ENCODE assay signal across 26 cellular contexts in the genomic region with DNA sequence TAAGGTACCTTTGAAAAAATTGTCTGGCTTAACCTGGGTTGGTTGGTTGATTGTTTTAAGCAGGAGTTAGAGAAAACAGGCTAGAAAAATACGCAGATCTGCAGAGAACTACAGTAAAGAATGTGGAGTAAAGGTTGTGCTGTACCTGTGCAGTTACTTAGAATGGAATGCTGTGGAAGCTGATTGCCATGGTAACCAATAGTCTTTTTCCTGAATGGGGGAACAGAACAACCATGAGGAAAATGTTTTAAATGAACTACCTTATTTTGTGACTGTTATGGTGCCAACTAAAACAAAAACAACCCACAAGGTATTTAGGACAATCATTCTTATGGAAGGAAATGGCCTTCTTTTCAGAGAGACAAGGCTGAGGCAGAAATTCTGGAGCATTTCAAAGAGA. TPM values are rescaled to one million over a fixed set of nuclear protein-coding genes. Genes with fewer than 3 reads are reported as not detected.
DNase-seq lines count a peak whose midpoint lies in the region; ATAC-seq and TF ChIP-seq lines count a peak whose summit lies in the region.
"Had no signal": no experiment of that assay in that cellular context is flagged by ENCODE, and none has a peak within 500 bp of the region (broad histone marks: within the 10 kb centered on the region; RNA-seq: fewer than 3 reads in every experiment).

No MANE protein-coding gene starts in this region.

- DNase-seq in activated naive CD8-positive, alpha-beta T cell treated with anti-CD3 and anti-CD28 coated beads for 36 hours = no peak
- DNase-seq in astrocyte of the cerebellum (ENCODE audit: low read depth) = peak; percentile 34
- DNase-seq in thyroid gland = no peak
- no peak for DNase-seq in HAP-1 (ENCODE audit: low spot score in 2 of 2)
- DNase-seq in activated T-cell treated with anti-CD3 and anti-CD28 coated beads, Interleukin-2, amount 50 U/mL, for 4 hours = no peak
- no peak for DNase-seq in D341Med (ENCODE audit: low spot score)
- DNase-seq: activated CD4-positive, alpha-beta T cell treated with anti-CD3 and anti-CD28 coated beads for 4 hours; activated CD8-positive, alpha-beta T cell treated with anti-CD3 and anti-CD28 coated beads, Interleukin-2, amount 10 ng/mL, durations not matched to agents 7 days and 5 days; activated gamma-delta T cell treated with Interleukin-2 at 50 U/mL for 16 hours; activated naive CD8-positive, alpha-beta T cell treated with anti-CD3 and anti-CD28 coated beads, Interleukin-2, amount 50 U/mL, for 24 hours; glutamatergic neuron; H9; NCI-H1092; NCI-H1694 treated with DMSO at 0.1 percent for 48 hours; NCI-H2171 treated with DMSO at 0.1 percent for 48 hours; NCI-H510A; nephron progenitor cell; retina; small intestine; stimulated activated naive CD4-positive, alpha-beta T cell treated with Interleukin-2 at 50 U/mL for 16 hours; uterus had no signal

- 25 to 44% methylated on average over 1 of the region's 1 CpG for WGBS in thyroid gland, 2 donors

- peaks cover 18% of the 10 kb centered on the region for H3K4me1 Mint-ChIP-seq in activated naive CD8-positive, alpha-beta T cell (ENCODE audit: low read depth)
- H3K4me1 Mint-ChIP-seq in activated naive CD8-positive, alpha-beta T cell treated with anti-CD3 and anti-CD28 coated beads for 36 hours = peaks cover 18% of the 10 kb centered on the region
- peaks cover 12% of the 10 kb centered on the region for H3K4me1 Mint-ChIP-seq in activated T-cell treated with anti-CD3 and anti-CD28 coated beads, Interleukin-2, amount 50 U/mL, for 4 hours (ENCODE audit: low read depth)

- H3K4me1 ChIP-seq in thyroid gland = peaks cover 20 to 37% of the 10 kb centered on the region in 2 donors
- peaks cover 5% of the 10 kb centered on the region for H3K4me1 ChIP-seq in HAP-1
- H3K4me1 ChIP-seq: uterus had no signal

- H3K36me3 ChIP-seq in thyroid gland (no peaks in the 10 kb centered on the region), HAP-1 (replicated peaks) (no peaks in the 10 kb centered on the region)
- H3K36me3 ChIP-seq: suprapubic skin, uterus had no signal

- H3K4me3 ChIP-seq in astrocyte of the cerebellum (ENCODE audit: low read depth, low read length) (no peak overlapping the region), thyroid gland (replicated peaks in 1 of 3) (no peak overlapping the region), HAP-1 (no peak overlapping the region)
- H3K4me3 ChIP-seq: suprapubic skin, uterus had no signal

- intact Hi-C loops in thyroid gland (cut with DNase I) = no loop called here

- peak overlapping the region; percentile 16 for H3K27ac ChIP-seq in layer of hippocampus (ENCODE audit: low read depth, low read length)
- peak overlapping the region; percentile 33 to 94 (median 79) for H3K27ac ChIP-seq in thyroid gland
- H3K27ac ChIP-seq: suprapubic skin, uterus had no signal

- no peaks in the 10 kb centered on the region for H3K36me3 Mint-ChIP-seq in activated naive CD8-positive, alpha-beta T cell
- H3K36me3 Mint-ChIP-seq in activated naive CD8-positive, alpha-beta T cell treated with anti-CD3 and anti-CD28 coated beads for 36 hours = no peaks in the 10 kb centered on the region
- no peaks in the 10 kb centered on the region for H3K36me3 Mint-ChIP-seq in activated T-cell treated with anti-CD3 and anti-CD28 coated beads, Interleukin-2, amount 50 U/mL, for 4 hours (ENCODE audit: insufficient read depth)

- TF ChIP-seq CTCF in astrocyte of the cerebellum (IDR thresholded peaks at IDR 0.05; ENCODE audit: low read depth, low read length, missing control alignments) (no peak), thyroid gland (IDR thresholded peaks at IDR 0.05) (no peak)

- TF ChIP-seq POLR2A in thyroid gland (IDR thresholded peaks at IDR 0.05) = no peak

- no peaks in the 10 kb centered on the region for H3K9me3 ChIP-seq in thyroid gland
- H3K9me3 ChIP-seq in HAP-1 = no peaks in the 10 kb centered on the region
- H3K9me3 ChIP-seq: suprapubic skin, uterus had no signal

- H3K9me3 Mint-ChIP-seq in activated naive CD8-positive, alpha-beta T cell (ENCODE audit: low read depth) = no peaks in the 10 kb centered on the region
- H3K9me3 Mint-ChIP-seq in activated naive CD8-positive, alpha-beta T cell treated with anti-CD3 and anti-CD28 coated beads for 36 hours = peaks cover 2% of the 10 kb centered on the region
- H3K9me3 Mint-ChIP-seq in activated T-cell treated with anti-CD3 and anti-CD28 coated beads, Interleukin-2, amount 50 U/mL, for 4 hours = no peaks in the 10 kb centered on the region
- H3K9me3 Mint-ChIP-seq: activated naive CD8-positive, alpha-beta T cell treated with anti-CD3 and anti-CD28 coated beads, Interleukin-2, amount 50 U/mL, for 24 hours; dendritic cell treated with granulocyte-macrophage colony-stimulating factor and Interleukin-4, amounts not matched to agents 40 ng/mL and 50 ng/mL, for 4 days; H9; nephron progenitor cell; T-helper 2 cell treated with Interferon-gamma antibody and Interleukin-4, amounts not matched to agents 5 μg/mL and 100 μg/mL, for 36 hours had no signal

- peak overlapping the region; percentile 30 for H3K27ac Mint-ChIP-seq in activated naive CD8-positive, alpha-beta T cell
- H3K27ac Mint-ChIP-seq in activated naive CD8-positive, alpha-beta T cell treated with anti-CD3 and anti-CD28 coated beads for 36 hours = no peak overlapping the region
- H3K27ac Mint-ChIP-seq: activated CD8-positive, alpha-beta T cell treated with anti-CD3 and anti-CD28 coated beads, Interleukin-2, amount 10 ng/mL, durations not matched to agents 7 days and 5 days; activated naive CD8-positive, alpha-beta T cell treated with anti-CD3 and anti-CD28 coated beads, Interleukin-2, amount 50 U/mL, for 24 hours; dendritic cell treated with granulocyte-macrophage colony-stimulating factor and Interleukin-4, amounts not matched to agents 40 ng/mL and 50 ng/mL, for 4 days; H9; nephron progenitor cell; T-helper 2 cell treated with Interferon-gamma antibody and Interleukin-4, amounts not matched to agents 5 μg/mL and 100 μg/mL, for 36 hours had no signal

- in situ Hi-C loops in astrocyte of the cerebellum (cut with HindIII; ENCODE audit: low sequenced_read_pairs) = no loop called here
- in situ Hi-C loops in HAP-1 (cut with MboI; ENCODE audit: low sequenced_read_pairs) = no loop called here

- no peak for ATAC-seq in activated T-cell treated with anti-CD3 and anti-CD28 coated beads, Interleukin-2, amount 50 U/mL, for 4 hours
- ATAC-seq: activated CD8-positive, alpha-beta T cell treated with anti-CD3 and anti-CD28 coated beads, Interleukin-2, amount 10 ng/mL, durations not matched to agents 7 days and 5 days; activated naive CD8-positive, alpha-beta T cell treated with anti-CD3 and anti-CD28 coated beads, Interleukin-2, amount 50 U/mL, for 24 hours had no signal

- H3K4me3 Mint-ChIP-seq in activated naive CD8-positive, alpha-beta T cell = no peak overlapping the region
- H3K4me3 Mint-ChIP-seq in activated naive CD8-positive, alpha-beta T cell treated with anti-CD3 and anti-CD28 coated beads for 36 hours = no peak overlapping the region
- H3K4me3 Mint-ChIP-seq in activated T-cell treated with anti-CD3 and anti-CD28 coated beads, Interleukin-2, amount 50 U/mL, for 4 hours = no peak overlapping the region
- H3K4me3 Mint-ChIP-seq: activated CD8-positive, alpha-beta T cell treated with anti-CD3 and anti-CD28 coated beads, Interleukin-2, amount 10 ng/mL, durations not matched to agents 7 days and 5 days; activated naive CD8-positive, alpha-beta T cell treated with anti-CD3 and anti-CD28 coated beads, Interleukin-2, amount 50 U/mL, for 24 hours; dendritic cell treated with granulocyte-macrophage colony-stimulating factor and Interleukin-4, amounts not matched to agents 40 ng/mL and 50 ng/mL, for 4 days; H9; nephron progenitor cell; T-helper 2 cell treated with Interferon-gamma antibody and Interleukin-4, amounts not matched to agents 5 μg/mL and 100 μg/mL, for 36 hours had no signal

- no peaks in the 10 kb centered on the region for H3K27me3 Mint-ChIP-seq in activated naive CD8-positive, alpha-beta T cell
- peaks cover 3% of the 10 kb centered on the region for H3K27me3 Mint-ChIP-seq in activated naive CD8-positive, alpha-beta T cell treated with anti-CD3 and anti-CD28 coated beads for 36 hours
- peaks cover 10% of the 10 kb centered on the region for H3K27me3 Mint-ChIP-seq in activated T-cell treated with anti-CD3 and anti-CD28 coated beads, Interleukin-2, amount 50 U/mL, for 4 hours (ENCODE audit: low read depth)

- H3K27me3 ChIP-seq in layer of hippocampus (ENCODE audit: control insufficient read depth, insufficient read depth, low read length) (no peaks in the 10 kb centered on the region), thyroid gland (no peaks in the 10 kb centered on the region), HAP-1 (ENCODE audit: low read depth) (no peaks in the 10 kb centered on the region)
- H3K27me3 ChIP-seq: suprapubic skin, uterus had no signal

RNA-seq across cellular contexts. Expression of a gene that starts 4.8 kb away (rescaled TPM):
- total RNA-seq in activated naive CD8-positive, alpha-beta T cell treated with anti-CD3 and anti-CD28 coated beads for 36 hours = 10 to 100 TPM; 12.8 to 13.0 TPM
- 10 to 100 TPM; 26.1 to 42.9 (median 37.9) TPM for total RNA-seq in thyroid gland
- total RNA-seq in activated T-cell treated with anti-CD3 and anti-CD28 coated beads, Interleukin-2, amount 50 U/mL, for 4 hours = 10 to 100 TPM; 12.1 to 16.7 (median 14.9) TPM
